ENCODE assay signal across 18 cellular contexts in the genomic region with DNA sequence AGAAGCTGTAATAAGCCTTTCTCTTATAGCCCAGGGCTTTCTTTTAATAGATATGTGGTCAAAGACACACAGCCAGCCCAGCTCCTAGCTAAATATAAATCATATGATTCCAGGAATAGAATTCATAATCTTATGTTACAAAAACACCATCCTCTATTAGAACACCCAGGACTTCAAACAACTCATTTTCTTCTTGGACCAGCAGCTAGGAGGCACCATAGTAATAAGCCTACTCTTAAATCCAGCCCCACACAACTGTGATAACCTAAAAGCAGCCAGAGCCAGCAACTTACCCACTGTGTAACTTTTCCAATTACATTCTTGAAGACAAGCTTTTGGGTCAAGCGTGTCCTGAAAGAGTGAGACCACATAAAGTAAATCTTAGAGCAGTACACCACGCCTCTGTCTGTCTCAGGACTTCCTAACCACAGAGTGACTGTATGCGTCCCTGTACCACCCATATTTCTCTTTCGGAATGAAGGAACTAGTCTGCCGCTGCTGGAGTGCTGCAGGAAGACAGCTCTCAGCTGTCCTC.
DNase-seq lines count a peak whose midpoint lies in the region; ATAC-seq and TF ChIP-seq lines count a peak whose summit lies in the region.
"Had no signal": no experiment of that assay in that cellular context is flagged by ENCODE, and none has a peak within 500 bp of the region (broad histone marks: within the 10 kb centered on the region; RNA-seq: fewer than 3 reads in every experiment).

No MANE protein-coding gene starts in this region.

- peak overlapping the region; percentile 22 to 60 (median 46) for H3K27ac Mint-ChIP-seq in nephron
- H3K27ac Mint-ChIP-seq: activated naive CD8-positive, alpha-beta T cell treated with anti-CD3 and anti-CD28 coated beads, Interleukin-2, amount 10 ng/mL, durations not matched to agents 7 days and 5 days; naive thymus-derived CD4-positive, alpha-beta T cell had no signal

- H3K4me3 Mint-ChIP-seq in nephron = peak overlapping the region in 1 of 3 experiments; percentile 1
- H3K4me3 Mint-ChIP-seq: activated naive CD8-positive, alpha-beta T cell treated with anti-CD3 and anti-CD28 coated beads, Interleukin-2, amount 10 ng/mL, durations not matched to agents 7 days and 5 days; naive thymus-derived CD4-positive, alpha-beta T cell had no signal

- no peak overlapping the region for H2AFZ ChIP-seq in OCI-LY1 (ENCODE audit: low read length)

- H3K36me3 ChIP-seq in OCI-LY1 (ENCODE audit: insufficient read depth, low read length) = no peaks in the 10 kb centered on the region
- H3K36me3 ChIP-seq: stomach had no signal

- no peaks in the 10 kb centered on the region for H3K9me3 ChIP-seq in OCI-LY1 (ENCODE audit: low read length)
- H3K9me3 ChIP-seq: stomach had no signal

- DNase-seq in GM12865 (ENCODE audit: low read depth) (peak; percentile 1), fibroblast of villous mesenchyme (ENCODE audit: low read depth) (peak; percentile 49), SHP77 (lab: John Stamatoyannopoulos, UW) (no peak), SW 1271 (lab: John Stamatoyannopoulos, UW) (no peak)
- DNase-seq: activated CD8-positive, alpha-beta memory T cell treated with anti-CD3 and anti-CD28 coated beads, Interleukin-2, amount 50 U/mL, for 48 hours; activated naive CD8-positive, alpha-beta T cell treated with anti-CD3 and anti-CD28 coated beads, Interleukin-2, amount 10 ng/mL, durations not matched to agents 7 days and 5 days; C1 segment of cervical spinal cord; dorsolateral prefrontal cortex; EL; foreskin keratinocyte; islet precursor cell; naive thymus-derived CD4-positive, alpha-beta T cell; stomach had no signal

- no peaks in the 10 kb centered on the region for H3K36me3 Mint-ChIP-seq in nephron (ENCODE audit: low read depth)
- H3K36me3 Mint-ChIP-seq: activated naive CD8-positive, alpha-beta T cell treated with anti-CD3 and anti-CD28 coated beads, Interleukin-2, amount 10 ng/mL, durations not matched to agents 7 days and 5 days; naive thymus-derived CD4-positive, alpha-beta T cell had no signal

- no peaks in the 10 kb centered on the region for H3K79me2 ChIP-seq in OCI-LY1 (ENCODE audit: insufficient read depth, low read length)

- no peaks in the 10 kb centered on the region for H4K20me1 ChIP-seq in OCI-LY1 (ENCODE audit: insufficient read depth, low read length)

- H3K9me2 ChIP-seq in OCI-LY1 (ENCODE audit: low read depth, low read length) = no peaks in the 10 kb centered on the region

- TF ChIP-seq CTCF in GM12865 (IDR thresholded peaks at IDR 0.05; ENCODE audit: insufficient read depth, low read depth, low read length, missing control alignments) (no peak), OCI-LY1 (IDR thresholded peaks at IDR 0.05; ENCODE audit: low read length) (peak; percentile 6; the same call in 1 of the 2 replicates), fibroblast of villous mesenchyme (IDR thresholded peaks at IDR 0.05; ENCODE audit: insufficient read depth, low read depth, low read length) (peak; percentile 29), nephron (IDR thresholded peaks at IDR 0.05; ENCODE audit: unreplicated experiment in 3 of 3) (no peak)

- H3F3A ChIP-seq in OCI-LY1 (ENCODE audit: insufficient read depth, low read length) = no peaks in the 10 kb centered on the region

- H3K9me3 Mint-ChIP-seq in nephron = peaks cover 5% of the 10 kb centered on the region
- H3K9me3 Mint-ChIP-seq: activated naive CD8-positive, alpha-beta T cell treated with anti-CD3 and anti-CD28 coated beads, Interleukin-2, amount 10 ng/mL, durations not matched to agents 7 days and 5 days had no signal

- no peaks in the 10 kb centered on the region; the same call in 1 of the 2 replicates for H3K27me3 ChIP-seq in OCI-LY1 (ENCODE audit: insufficient read depth, low read length)
- H3K27me3 ChIP-seq: foreskin keratinocyte, stomach had no signal

- no peak overlapping the region for H3K4me3 ChIP-seq in GM12865 (ENCODE audit: low read depth, low read length)
- H3K4me3 ChIP-seq in OCI-LY1 (ENCODE audit: low read depth, low read length, poor library complexity, severe bottlenecking) = no peak overlapping the region
- H3K4me3 ChIP-seq in fibroblast of villous mesenchyme (ENCODE audit: low read depth, low read length) = no peak overlapping the region
- H3K4me3 ChIP-seq: dorsolateral prefrontal cortex, stomach had no signal

- no peak overlapping the region for H3K9ac ChIP-seq in OCI-LY1 (ENCODE audit: low read length)

- no peak overlapping the region for H3K4me2 ChIP-seq in OCI-LY1 (ENCODE audit: low read length)

- no peaks in the 10 kb centered on the region for H3K4me1 ChIP-seq in OCI-LY1 (ENCODE audit: insufficient read depth, low read length, severe bottlenecking)
- H3K4me1 ChIP-seq: foreskin keratinocyte had no signal

- H3K4me1 Mint-ChIP-seq in nephron = peaks cover 23% of the 10 kb centered on the region
- H3K4me1 Mint-ChIP-seq: activated naive CD8-positive, alpha-beta T cell treated with anti-CD3 and anti-CD28 coated beads, Interleukin-2, amount 10 ng/mL, durations not matched to agents 7 days and 5 days; naive thymus-derived CD4-positive, alpha-beta T cell had no signal

- no peak for ATAC-seq in HG03469 (IDR thresholded peaks at IDR 0.05; ENCODE audit: unreplicated experiment)
- no peak for ATAC-seq in GM21367 (IDR thresholded peaks at IDR 0.05; ENCODE audit: unreplicated experiment)
- ATAC-seq: activated CD4-positive, CD25-positive, alpha-beta regulatory T cell treated with anti-CD3 and anti-CD28 coated beads, Interleukin-2, amount 50 U/mL, for 24 hours; foreskin keratinocyte; naive thymus-derived CD4-positive, alpha-beta T cell had no signal

- H3K27ac ChIP-seq in OCI-LY1 (ENCODE audit: low read depth, low read length, poor library complexity, severe bottlenecking) = no peak overlapping the region
- H3K27ac ChIP-seq: dorsolateral prefrontal cortex, foreskin keratinocyte, stomach had no signal

- H3K27me3 Mint-ChIP-seq in nephron (ENCODE audit: low read depth) = no peaks in the 10 kb centered on the region
- H3K27me3 Mint-ChIP-seq: activated naive CD8-positive, alpha-beta T cell treated with anti-CD3 and anti-CD28 coated beads, Interleukin-2, amount 10 ng/mL, durations not matched to agents 7 days and 5 days had no signal

Comparison
In these comparisons a context has a peak if more than half of its experiments do, and no peak if none do; other contexts are left out.
1. DNase-seq: peak in GM12865 (single experiment) and fibroblast of villous mesenchyme (single experiment); none in SHP77 (0 of 2) and SW 1271 (0 of 2).
2. CTCF ChIP-seq: peak in OCI-LY1 (single experiment) and fibroblast of villous mesenchyme (single experiment); none in GM12865 (single experiment) and nephron (0 of 3).